Comparison of ENCODE assay signal across 8 cellular contexts in genomic region chr16:58379736-58380135, GRCh38.
"Had no signal": no experiment of that assay in that cellular context is flagged by ENCODE, and none has a peak within 500 bp of the region (broad histone marks: within the 10 kb centered on the region; RNA-seq: fewer than 3 reads in every experiment).

No MANE protein-coding gene starts in this region.

- H3K4me3 ChIP-seq: GM23248, HAP-1, K562 had no signal

- DNase-seq: GM23248, GOT3, H7, IMR-90, KG1 had no signal

- ATAC-seq: HCT116, K562 had no signal
